16 cellular contexts compared by ENCODE assay signal in genomic region chr19:8221161-8221560, GRCh38. TPM values are rescaled to one million over a fixed set of nuclear protein-coding genes. Genes with fewer than 3 reads are reported as not detected.
DNase-seq lines count a peak whose midpoint lies in the region; ATAC-seq lines count a peak whose summit lies in the region.
"Had no signal": no experiment of that assay in that cellular context is flagged by ENCODE, and none has a peak within 500 bp of the region (broad histone marks: within the 10 kb centered on the region; RNA-seq: fewer than 3 reads in every experiment).

No MANE protein-coding gene starts in this region.

- DNase-seq in NCI-H2029 treated with DMSO at 0.1 percent for 48 hours (lab: John Stamatoyannopoulos, UW) = peak; percentile 90
- peak; percentile 75 for DNase-seq in inferior parietal cortex (ENCODE audit: extremely low spot score)
- DNase-seq in substantia nigra (lab: John Stamatoyannopoulos, UW) = peak in 45 of 49 donors; percentile 5 to 80 (median 52)
- no peak for DNase-seq in activated gamma-delta T cell treated with Interleukin-2 at 50 U/mL for 16 hours
- DNase-seq in activated CD4-positive, alpha-beta T cell treated with anti-CD3 and anti-CD28 coated beads, Interleukin-2, amount 10 ng/mL, durations not matched to agents 24 days and 14 days = no peak
- DNase-seq: activated gamma-delta T cell, esophagus squamous epithelium, GM23248, left colon, NCI-H187 treated with DMSO at 0.1 percent for 48 hours, NCI-H82, T-cell had no signal

- no peak overlapping the region for H3K4me3 Mint-ChIP-seq in activated CD4-positive, alpha-beta T cell treated with anti-CD3 and anti-CD28 coated beads, Interleukin-2, amount 10 ng/mL, durations not matched to agents 24 days and 14 days
- H3K4me3 Mint-ChIP-seq: CD14-positive monocyte, T-cell had no signal

- no peaks in the 10 kb centered on the region for H3K4me1 Mint-ChIP-seq in activated CD4-positive, alpha-beta T cell treated with anti-CD3 and anti-CD28 coated beads, Interleukin-2, amount 10 ng/mL, durations not matched to agents 24 days and 14 days
- H3K4me1 Mint-ChIP-seq: CD14-positive monocyte had no signal

- no peaks in the 10 kb centered on the region for H3K9me3 Mint-ChIP-seq in activated CD4-positive, alpha-beta T cell treated with anti-CD3 and anti-CD28 coated beads, Interleukin-2, amount 10 ng/mL, durations not matched to agents 24 days and 14 days
- H3K9me3 Mint-ChIP-seq: CD14-positive monocyte, T-cell had no signal

- H3K27ac ChIP-seq in angular gyrus (ENCODE audit: low read depth, low read length) (peak overlapping the region; percentile 37), substantia nigra (ENCODE audit: low read depth, low read length, poor library complexity, severe bottlenecking) (peak overlapping the region; percentile 32)
- H3K27ac ChIP-seq: GM23248 had no signal

- no peaks in the 10 kb centered on the region for H3K27me3 Mint-ChIP-seq in activated CD4-positive, alpha-beta T cell treated with anti-CD3 and anti-CD28 coated beads, Interleukin-2, amount 10 ng/mL, durations not matched to agents 24 days and 14 days
- H3K27me3 Mint-ChIP-seq: T-cell had no signal

- no peak overlapping the region for H3K27ac Mint-ChIP-seq in activated CD4-positive, alpha-beta T cell treated with anti-CD3 and anti-CD28 coated beads, Interleukin-2, amount 10 ng/mL, durations not matched to agents 24 days and 14 days
- H3K27ac Mint-ChIP-seq: CD14-positive monocyte, T-cell had no signal

- ATAC-seq in GM21515 (IDR thresholded peaks at IDR 0.05; ENCODE audit: unreplicated experiment) (no peak), GM21786 (IDR thresholded peaks at IDR 0.05; ENCODE audit: unreplicated experiment) (no peak)
- ATAC-seq: left colon, T-cell had no signal

- H3K36me3 Mint-ChIP-seq in activated CD4-positive, alpha-beta T cell treated with anti-CD3 and anti-CD28 coated beads, Interleukin-2, amount 10 ng/mL, durations not matched to agents 24 days and 14 days (ENCODE audit: low read depth) = peaks cover 8% of the 10 kb centered on the region
- H3K36me3 Mint-ChIP-seq: CD14-positive monocyte had no signal

- intact Hi-C loops in activated CD4-positive, alpha-beta T cell treated with anti-CD3 and anti-CD28 coated beads, Interleukin-2, amount 10 ng/mL, durations not matched to agents 24 days and 14 days (cut with micrococcal nuclease) = no loop called here

RNA-seq across cellular contexts. Expression of gene CERS4, which starts 12.0 kb away (rescaled TPM):
- total RNA-seq in activated CD4-positive, alpha-beta T cell treated with anti-CD3 and anti-CD28 coated beads, Interleukin-2, amount 10 ng/mL, durations not matched to agents 24 days and 14 days = 30.3 and 30.6 TPM in 2 replicates
- total RNA-seq: GM23248 had no signal

Comparison
In these comparisons a context has a peak if more than half of its experiments do, and no peak if none do; other contexts are left out.
1. DNase-seq: peak in NCI-H2029 treated with DMSO at 0.1 percent for 48 hours (single experiment), inferior parietal cortex (single experiment) and substantia nigra (45 of 49); none in activated gamma-delta T cell treated with Interleukin-2 at 50 U/mL for 16 hours (single experiment) and activated CD4-positive, alpha-beta T cell treated with anti-CD3 and anti-CD28 coated beads, Interleukin-2, amount 10 ng/mL, durations not matched to agents 24 days and 14 days (single experiment).